Comparison of ENCODE assay signal across 11 cellular contexts in genomic region chr20:801678-802077, GRCh38. TPM values are rescaled to one million over a fixed set of nuclear protein-coding genes. Genes with fewer than 3 reads are reported as not detected.
"Had no signal": no experiment of that assay in that cellular context is flagged by ENCODE, and none has a peak within 500 bp of the region (broad histone marks: within the 10 kb centered on the region; RNA-seq: fewer than 3 reads in every experiment).

No MANE protein-coding gene starts in this region.

- DNase-seq: GM23248, GOT3, H7, H9, HCEC 1CT, HFFc6 had no signal

- FAIRE-seq: H1, H54 had no signal

- H3K4me1 Mint-ChIP-seq: GM23338 had no signal

- ATAC-seq: GM23338, HCT116 had no signal

- H3K4me3 Mint-ChIP-seq: GM23338, H9, HFFc6 had no signal

- H3K36me3 ChIP-seq: HAP-1 had no signal

- H3K4me3 ChIP-seq: GM23248, GM23338, HAP-1 had no signal

- H3K4me1 ChIP-seq: HAP-1 had no signal

- H3K27ac Mint-ChIP-seq: GM23338, H9, HFFc6 had no signal

- H3K4me2 ChIP-seq: GM23338 had no signal

- H3K27ac ChIP-seq: GM23248 had no signal

RNA-seq across cellular contexts. Expression of gene SLC52A3, which starts 33.4 kb away (rescaled TPM):
- total RNA-seq: GM23248 had no signal
- polyA plus RNA-seq: GM23248 had no signal
